16 cellular contexts compared by ENCODE assay signal in the genomic region with DNA sequence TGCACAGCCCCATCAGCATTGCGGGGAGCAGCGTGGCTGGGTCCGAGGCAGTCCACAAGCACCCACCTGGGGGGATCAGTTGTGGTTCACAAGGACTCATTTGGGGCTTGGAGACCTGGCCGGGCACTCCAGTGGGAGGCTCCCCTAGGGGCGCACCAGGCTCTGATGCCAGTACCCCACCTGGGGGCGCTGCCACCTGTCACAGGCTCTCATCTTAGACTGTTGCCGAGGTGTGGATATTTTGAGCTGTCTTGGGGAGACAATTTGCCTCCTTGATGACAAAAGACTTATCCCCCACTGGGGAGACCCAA. TPM values are rescaled to one million over a fixed set of nuclear protein-coding genes. Genes with fewer than 3 reads are reported as not detected.
A peak's percentile ranks its signal among the peaks of the same experiment; 100 is the strongest.
DNase-seq lines count a peak whose midpoint lies in the region; ATAC-seq and TF ChIP-seq lines count a peak whose summit lies in the region.
"Had no signal": no experiment of that assay in that cellular context is flagged by ENCODE, and none has a peak within 500 bp of the region (broad histone marks: within the 10 kb centered on the region; RNA-seq: fewer than 3 reads in every experiment).

No MANE protein-coding gene starts in this region.

- H3K4me1 Mint-ChIP-seq in activated CD8-positive, alpha-beta memory T cell treated with anti-CD3 and anti-CD28 coated beads, Interleukin-2, amount 10 ng/mL, durations not matched to agents 7 days and 5 days: peaks cover 11% of the 10 kb centered on the region

- no TSS peak for BruUV-seq in PC-3 (replicated peaks; lab: Mats Ljungman, UMichigan)

- intact Hi-C loops in PC-3 (cut with micrococcal nuclease) (no loop called here), mucosa of descending colon (cut with DNase I, micrococcal nuclease) (no loop called here), head of caudate nucleus (cut with DNase I) (loop anchor here (10.0 kb wide), 1 partner anchor 89 kb away; no protein-coding TSS in a partner anchor)

- no peaks in the 10 kb centered on the region for H3K9me2 ChIP-seq in PC-3 (replicated peaks; ENCODE audit: low read length)

- H3K4me2 ChIP-seq in PC-3 (ENCODE audit: low read length): no peak overlapping the region

- no peaks in the 10 kb centered on the region for H3K9me3 Mint-ChIP-seq in activated CD8-positive, alpha-beta memory T cell treated with anti-CD3 and anti-CD28 coated beads, Interleukin-2, amount 10 ng/mL, durations not matched to agents 7 days and 5 days (ENCODE audit: low read depth)
- H3K9me3 Mint-ChIP-seq: dendritic cell treated with granulocyte-macrophage colony-stimulating factor and Interleukin-4, amounts not matched to agents 40 ng/mL and 50 ng/mL, for 4 days had no signal

- no peak for ATAC-seq in activated CD8-positive, alpha-beta memory T cell treated with anti-CD3 and anti-CD28 coated beads, Interleukin-2, amount 10 ng/mL, durations not matched to agents 7 days and 5 days
- ATAC-seq in PC-3: no peak
- ATAC-seq in mucosa of descending colon: no peak
- ATAC-seq: stimulated activated naive B cell treated with anti-CD40 and anti-IgM and Interleukin-4, amounts not matched to agents 10 μg/mL and 1 μg/mL and 100 μg/mL, for 72 hours had no signal

- H3K9ac ChIP-seq in PC-3 (ENCODE audit: low read length): no peak overlapping the region
- H3K9ac ChIP-seq: parathyroid adenoma had no signal

- no peak overlapping the region for H3K27ac Mint-ChIP-seq in activated CD8-positive, alpha-beta memory T cell treated with anti-CD3 and anti-CD28 coated beads, Interleukin-2, amount 10 ng/mL, durations not matched to agents 7 days and 5 days
- H3K27ac Mint-ChIP-seq: dendritic cell treated with granulocyte-macrophage colony-stimulating factor and Interleukin-4, amounts not matched to agents 40 ng/mL and 50 ng/mL, for 4 days; stimulated activated naive B cell treated with anti-CD40 and anti-IgM and Interleukin-4, amounts not matched to agents 10 μg/mL and 1 μg/mL and 100 μg/mL, for 72 hours had no signal

- DNase-seq in activated CD8-positive, alpha-beta memory T cell treated with anti-CD3 and anti-CD28 coated beads, Interleukin-2, amount 50 U/mL, for 4 hours: peak; percentile 29
- no peak for DNase-seq in activated CD8-positive, alpha-beta memory T cell treated with anti-CD3 and anti-CD28 coated beads, Interleukin-2, amount 10 ng/mL, durations not matched to agents 7 days and 5 days
- peak; percentile 26 for DNase-seq in GM12865 (ENCODE audit: low read depth)
- DNase-seq in PC-3: no peak
- peak in 2 of 3 donors; percentile 16 to 35 for DNase-seq in mucosa of descending colon
- DNase-seq in NCI-H1930 (lab: John Stamatoyannopoulos, UW): no peak
- DNase-seq in head of caudate nucleus: no peak
- DNase-seq in SKM-1 treated with dmso at 0.1 percent for 144 hours (lab: John Stamatoyannopoulos, UW; ENCODE audit: unreplicated experiment): no peak
- DNase-seq: amygdala; NCI-H226; stimulated activated naive B cell treated with anti-CD40 and anti-IgM and Interleukin-4, amounts not matched to agents 10 μg/mL and 1 μg/mL and 100 μg/mL, for 72 hours; T-helper 2 cell had no signal

- peak; percentile 38 for TF ChIP-seq CTCF in GM12865 (IDR thresholded peaks at IDR 0.05; ENCODE audit: insufficient read depth, low read depth, low read length, missing control alignments)
- TF ChIP-seq CTCF in PC-3 (conservative IDR thresholded peaks at IDR 0.05; ENCODE audit: low read depth, low read length): peak; percentile 44
- no peak for TF ChIP-seq CTCF in mucosa of descending colon (IDR thresholded peaks at IDR 0.05)

- no peaks in the 10 kb centered on the region for H3K36me3 Mint-ChIP-seq in activated CD8-positive, alpha-beta memory T cell treated with anti-CD3 and anti-CD28 coated beads, Interleukin-2, amount 10 ng/mL, durations not matched to agents 7 days and 5 days

- H3F3A ChIP-seq in PC-3 (ENCODE audit: low read length, unreplicated experiment): no peaks in the 10 kb centered on the region

- H3K4me3 ChIP-seq in GM12865 (ENCODE audit: low read depth, low read length): no peak overlapping the region
- H3K4me3 ChIP-seq in PC-3 (ENCODE audit: low read length): no peak overlapping the region
- no peak overlapping the region for H3K4me3 ChIP-seq in mucosa of descending colon
- H3K4me3 ChIP-seq: HAP-1, vagina had no signal

- H3K27me3 ChIP-seq in PC-3 (ENCODE audit: low read length): no peaks in the 10 kb centered on the region
- H3K27me3 ChIP-seq: vagina had no signal

- POLR2A ChIA-PET in PC-3 (lab: Charles Lee; ENCODE audit: unreplicated experiment): no interaction called here

- CTCF ChIA-PET in activated CD8-positive, alpha-beta memory T cell treated with anti-CD3 and anti-CD28 coated beads, Interleukin-2, amount 10 ng/mL, durations not matched to agents 7 days and 5 days (lab: Charles Lee): interaction anchor here (0.6 to 2.6 kb wide), 5 partner anchors 9 to 121 kb away, joined by 3 to 13 read pairs (median 3); a partner anchor contains a TSS
- CTCF ChIA-PET in PC-3 (lab: Charles Lee): interaction anchor here (0.6 kb wide), 1 partner anchor 10 kb away, joined by 3 read pairs; no protein-coding TSS in a partner anchor

- H3K27ac ChIP-seq in PC-3 (ENCODE audit: low read length): no peak overlapping the region
- H3K27ac ChIP-seq: parathyroid adenoma, vagina had no signal

- H3K79me2 ChIP-seq in PC-3 (ENCODE audit: low read length): no peaks in the 10 kb centered on the region
- H3K79me2 ChIP-seq: parathyroid adenoma had no signal

- H2AFZ ChIP-seq in PC-3 (ENCODE audit: low read length): no peak overlapping the region
- H2AFZ ChIP-seq: parathyroid adenoma had no signal

- H3K4me1 ChIP-seq in PC-3 (ENCODE audit: insufficient read depth, low read length) (peaks cover 7% of the 10 kb centered on the region), mucosa of descending colon (ENCODE audit: low read depth) (no peaks in the 10 kb centered on the region)

- H4K20me1 ChIP-seq in PC-3 (ENCODE audit: low read length): no peaks in the 10 kb centered on the region

- no peaks in the 10 kb centered on the region for H3K36me3 ChIP-seq in PC-3 (ENCODE audit: low read depth, low read length)
- H3K36me3 ChIP-seq in mucosa of descending colon (ENCODE audit: low read depth): no peaks in the 10 kb centered on the region
- H3K36me3 ChIP-seq: HAP-1, vagina had no signal

- no peak overlapping the region for H3K4me3 Mint-ChIP-seq in activated CD8-positive, alpha-beta memory T cell treated with anti-CD3 and anti-CD28 coated beads, Interleukin-2, amount 10 ng/mL, durations not matched to agents 7 days and 5 days
- H3K4me3 Mint-ChIP-seq: dendritic cell treated with granulocyte-macrophage colony-stimulating factor and Interleukin-4, amounts not matched to agents 40 ng/mL and 50 ng/mL, for 4 days; stimulated activated naive B cell treated with anti-CD40 and anti-IgM and Interleukin-4, amounts not matched to agents 10 μg/mL and 1 μg/mL and 100 μg/mL, for 72 hours had no signal

- peaks cover 13% of the 10 kb centered on the region for H3K27me3 Mint-ChIP-seq in activated CD8-positive, alpha-beta memory T cell treated with anti-CD3 and anti-CD28 coated beads, Interleukin-2, amount 10 ng/mL, durations not matched to agents 7 days and 5 days

- H3K9me3 ChIP-seq in PC-3 (ENCODE audit: low read length) (no peaks in the 10 kb centered on the region), mucosa of descending colon (no peaks in the 10 kb centered on the region)
- H3K9me3 ChIP-seq: HAP-1, vagina had no signal

RNA-seq across cellular contexts. Expression of a gene that starts 3.0 kb away (rescaled TPM):
- under 1 TPM; 0.09 to 0.15 TPM for total RNA-seq in activated CD8-positive, alpha-beta memory T cell treated with anti-CD3 and anti-CD28 coated beads, Interleukin-2, amount 10 ng/mL, durations not matched to agents 7 days and 5 days
- total RNA-seq in PC-3 (2014; rRNA removed) (0.12 TPM in 1 of 2 replicates, not detected in the other), mucosa of descending colon (under 1 TPM; 0.17 to 0.73 (median 0.36) TPM)

RNA-seq across cellular contexts. Expression of a gene that starts 25.0 kb away (rescaled TPM):
- total RNA-seq in activated CD8-positive, alpha-beta memory T cell treated with anti-CD3 and anti-CD28 coated beads, Interleukin-2, amount 10 ng/mL, durations not matched to agents 7 days and 5 days: 1 to 10 TPM; 1.9 to 6.4 TPM
- not detected in 2 replicates for total RNA-seq in PC-3 (2014; rRNA removed)
- not detected for total RNA-seq in mucosa of descending colon
- total RNA-seq: vagina had no signal

RNA-seq across cellular contexts. Expression of a gene that starts 31.9 kb away (rescaled TPM):
- 10 to 100 TPM; 32.0 to 53.6 TPM for total RNA-seq in activated CD8-positive, alpha-beta memory T cell treated with anti-CD3 and anti-CD28 coated beads, Interleukin-2, amount 10 ng/mL, durations not matched to agents 7 days and 5 days
- total RNA-seq in PC-3 (2014; rRNA removed): 6.9 and 16.7 TPM in 2 replicates
- 1 to 10 TPM; 1.5 to 2.3 (median 1.6) TPM for total RNA-seq in mucosa of descending colon

Comparison
In these comparisons a context has a peak if more than half of its experiments do, and no peak if none do; other contexts are left out.
1. DNase-seq: peak in activated CD8-positive, alpha-beta memory T cell treated with anti-CD3 and anti-CD28 coated beads, Interleukin-2, amount 50 U/mL, for 4 hours (single experiment), GM12865 (single experiment) and mucosa of descending colon (2 of 3); none in activated CD8-positive, alpha-beta memory T cell treated with anti-CD3 and anti-CD28 coated beads, Interleukin-2, amount 10 ng/mL, durations not matched to agents 7 days and 5 days (single experiment), PC-3 (single experiment), NCI-H1930 (0 of 2), head of caudate nucleus (0 of 42) and SKM-1 treated with dmso at 0.1 percent for 144 hours (single experiment).